ENCODE assay signal across 19 cellular contexts in genomic region chr5:96149021-96149420, GRCh38.
A peak's percentile ranks its signal among the peaks of the same experiment; 100 is the strongest.
DNase-seq lines count a peak whose midpoint lies in the region; ATAC-seq and TF ChIP-seq lines count a peak whose summit lies in the region.
"Had no signal": no experiment of that assay in that cellular context is flagged by ENCODE, and none has a peak within 500 bp of the region (broad histone marks: within the 10 kb centered on the region; RNA-seq: fewer than 3 reads in every experiment).

No MANE protein-coding gene starts in this region.

- H3K27ac Mint-ChIP-seq in nephron progenitor cell: peak overlapping the region; percentile 71
- no peak overlapping the region for H3K27ac Mint-ChIP-seq in CD4-positive, alpha-beta memory T cell
- H3K27ac Mint-ChIP-seq: CD4-positive, alpha-beta T cell; GM23338 had no signal

- DNase-seq in RWPE2 (ENCODE audit: low spot score): no peak
- DNase-seq in nephron progenitor cell: no peak
- no peak for DNase-seq in CD4-positive, alpha-beta memory T cell
- no peak for DNase-seq in right atrium auricular region (ENCODE audit: low spot score)
- DNase-seq: CD4-positive, alpha-beta T cell; DMS153; GDM1; HCEC 1CT; KBM-7; NCI-H1694 treated with DMSO at 0.1 percent for 48 hours; NCI-H510A; NCI-H748 treated with DMSO at 0.1 percent for 48 hours; NK-92 treated with Interleukin-12 subunit alpha and Interleukin-12 subunit beta, amount 100 ng/mL, for 24 hours; SHP77 treated with DMSO at 0.1 percent for 48 hours had no signal

- CTCF ChIA-PET in CD4-positive, alpha-beta memory T cell (lab: Charles Lee; ENCODE audit: partially characterized antibody): no interaction called here

- peaks cover 44% of the 10 kb centered on the region for H3K4me1 ChIP-seq in RWPE2 (ENCODE audit: insufficient read depth, poor library complexity, severe bottlenecking)
- peaks cover 3 to 11% of the 10 kb centered on the region in 2 donors for H3K4me1 ChIP-seq in esophagus (ENCODE audit: control insufficient read depth in 2 of 2, insufficient read depth in 2 of 2, low read length in 1 of 2)
- H3K4me1 ChIP-seq in CD4-positive, alpha-beta memory T cell (ENCODE audit: insufficient read depth, low read length): no peaks in the 10 kb centered on the region
- H3K4me1 ChIP-seq in right atrium auricular region: no peaks in the 10 kb centered on the region

- H3K27me3 ChIP-seq in RWPE2 (ENCODE audit: insufficient read depth, poor library complexity, severe bottlenecking) (no peaks in the 10 kb centered on the region), esophagus (ENCODE audit: control insufficient read depth in 1 of 2, insufficient read depth in 2 of 2, low read length in 2 of 2) (no peaks in the 10 kb centered on the region), right atrium auricular region (no peaks in the 10 kb centered on the region)
- H3K27me3 ChIP-seq in CD4-positive, alpha-beta memory T cell (ENCODE audit: insufficient read depth, low read length): no peaks in the 10 kb centered on the region

- H3K27ac ChIP-seq in 22Rv1: peak overlapping the region; percentile 82
- peak overlapping the region; percentile 88 for H3K27ac ChIP-seq in RWPE2 (ENCODE audit: poor library complexity, severe bottlenecking)
- peak overlapping the region; percentile 72 to 83 for H3K27ac ChIP-seq in esophagus (ENCODE audit: low read depth in 2 of 2, low read length in 1 of 2)
- no peak overlapping the region for H3K27ac ChIP-seq in CD4-positive, alpha-beta memory T cell (ENCODE audit: low read depth, low read length)
- H3K27ac ChIP-seq in right atrium auricular region: no peak overlapping the region

- no peaks in the 10 kb centered on the region for H3K36me3 Mint-ChIP-seq in nephron progenitor cell (ENCODE audit: low read depth)
- H3K36me3 Mint-ChIP-seq in CD4-positive, alpha-beta memory T cell: no peaks in the 10 kb centered on the region

- H3K4me3 ChIP-seq in RWPE2 (ENCODE audit: severe bottlenecking) (no peak overlapping the region), esophagus (ENCODE audit: low read depth in 1 of 2, low read length in 2 of 2) (no peak overlapping the region), right atrium auricular region (no peak overlapping the region)
- H3K4me3 ChIP-seq in CD4-positive, alpha-beta memory T cell (ENCODE audit: low read length in 2 of 2): no peak overlapping the region
- H3K4me3 ChIP-seq: GM23338 had no signal

- H3K9me3 ChIP-seq in RWPE2 (ENCODE audit: severe bottlenecking) (no peaks in the 10 kb centered on the region), esophagus (ENCODE audit: control insufficient read depth in 2 of 2, insufficient read depth in 1 of 2, low read depth in 1 of 2, low read length in 1 of 2) (no peaks in the 10 kb centered on the region), right atrium auricular region (no peaks in the 10 kb centered on the region)
- no peaks in the 10 kb centered on the region for H3K9me3 ChIP-seq in CD4-positive, alpha-beta memory T cell (ENCODE audit: control insufficient read depth in 1 of 2, low read length in 2 of 2)

- peaks cover 29% of the 10 kb centered on the region for H3K4me1 Mint-ChIP-seq in nephron progenitor cell
- no peaks in the 10 kb centered on the region for H3K4me1 Mint-ChIP-seq in CD4-positive, alpha-beta memory T cell

- no peaks in the 10 kb centered on the region for H3K9me3 Mint-ChIP-seq in nephron progenitor cell
- peaks cover 0 to 1% (median 0%) of the 10 kb centered on the region in 8 donors for H3K9me3 Mint-ChIP-seq in CD4-positive, alpha-beta memory T cell
- H3K9me3 Mint-ChIP-seq: CD4-positive, alpha-beta T cell; GM23338 had no signal

- no peak for ATAC-seq in RWPE2 (ENCODE audit: low read depth)
- no peak for ATAC-seq in GM19463 (IDR thresholded peaks at IDR 0.05; ENCODE audit: unreplicated experiment)
- ATAC-seq in HG03354 (IDR thresholded peaks at IDR 0.05; ENCODE audit: poor library complexity, severe bottlenecking, unreplicated experiment): no peak
- ATAC-seq: GM23338 had no signal

- H3K27me3 Mint-ChIP-seq in nephron progenitor cell (ENCODE audit: low read depth, poor library complexity): peaks cover 2% of the 10 kb centered on the region
- peaks cover 1 to 3% of the 10 kb centered on the region in 2 donors for H3K27me3 Mint-ChIP-seq in CD4-positive, alpha-beta memory T cell

- WGBS in esophagus, 2 donors: 40 to 59% methylated on average over 2 of the region's 2 CpGs

- no peak overlapping the region for H3K4me3 Mint-ChIP-seq in nephron progenitor cell
- no peak overlapping the region for H3K4me3 Mint-ChIP-seq in CD4-positive, alpha-beta memory T cell
- H3K4me3 Mint-ChIP-seq: CD4-positive, alpha-beta T cell; GM23338 had no signal

- TF ChIP-seq CTCF in 22Rv1 (IDR thresholded peaks at IDR 0.05) (no peak), RWPE2 (IDR thresholded peaks at IDR 0.05; ENCODE audit: poor library complexity, severe bottlenecking) (no peak), nephron progenitor cell (IDR thresholded peaks at IDR 0.05) (no peak), right atrium auricular region (IDR thresholded peaks at IDR 0.05) (no peak)

- intact Hi-C loops in CD4-positive, alpha-beta memory T cell (cut with micrococcal nuclease): no loop called here

- H3K36me3 ChIP-seq in RWPE2 (ENCODE audit: low read depth): no peaks in the 10 kb centered on the region
- H3K36me3 ChIP-seq in esophagus (ENCODE audit: control insufficient read depth in 2 of 2, insufficient read depth in 2 of 2, low read length in 1 of 2): no peaks in the 10 kb centered on the region
- H3K36me3 ChIP-seq in CD4-positive, alpha-beta memory T cell (ENCODE audit: insufficient read depth, low read length): no peaks in the 10 kb centered on the region
- no peaks in the 10 kb centered on the region for H3K36me3 ChIP-seq in right atrium auricular region

- POLR2A ChIA-PET in CD4-positive, alpha-beta memory T cell (lab: Charles Lee; ENCODE audit: partially characterized antibody): no interaction called here

Comparison
In these comparisons a context has a peak if more than half of its experiments do, and no peak if none do; other contexts are left out.
1. H3K27ac ChIP-seq: peak in 22Rv1 (single experiment), RWPE2 (single experiment) and esophagus (2 of 2); none in CD4-positive, alpha-beta memory T cell (single experiment) and right atrium auricular region (0 of 2).